ENCODE assay signal across 1 cellular context in the genomic region with DNA sequence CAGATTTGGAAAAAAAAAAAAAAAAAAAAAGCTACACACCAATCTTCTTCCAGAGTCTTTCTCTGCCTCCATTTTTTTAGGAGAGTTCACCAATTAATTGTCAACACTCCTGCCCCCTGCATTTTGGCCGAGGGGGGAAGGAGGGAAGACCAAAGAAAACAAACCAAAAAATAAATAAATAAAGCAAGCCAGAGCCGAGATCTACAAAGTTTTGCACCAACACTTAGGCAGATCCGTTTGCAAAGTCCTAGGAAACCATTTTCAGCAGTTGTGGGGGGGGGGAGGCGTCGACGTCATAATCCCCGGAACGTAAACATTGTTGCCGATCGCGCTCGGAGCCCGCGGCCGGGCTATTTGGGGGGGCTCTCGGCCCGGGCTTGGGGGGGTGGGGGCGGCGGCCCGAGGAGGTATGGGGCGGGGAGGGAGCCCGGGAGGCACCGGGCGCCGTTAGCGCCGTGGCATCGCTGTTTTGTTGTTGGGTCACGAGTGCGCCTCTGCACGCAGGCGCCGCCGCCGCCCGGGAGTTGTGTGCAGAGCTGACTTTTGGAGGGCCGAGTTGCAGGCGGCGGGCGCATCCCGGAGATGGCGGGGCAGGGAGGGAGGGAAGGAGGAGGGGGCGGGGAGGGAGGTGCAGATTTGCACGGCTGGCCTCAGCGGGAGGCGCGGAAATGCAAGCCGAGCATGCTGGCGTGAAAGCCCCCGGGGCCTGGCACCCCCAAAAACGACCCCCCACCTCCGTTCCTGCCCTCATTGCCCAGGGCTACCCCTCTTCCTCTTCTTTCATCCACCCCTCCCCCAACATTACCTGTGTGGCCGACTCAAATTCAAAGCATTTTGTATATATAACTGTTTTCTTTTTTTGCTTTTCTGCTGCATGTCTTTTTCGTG.
TF ChIP-seq lines count a peak whose summit lies in the region.

No MANE protein-coding gene starts in this region.

TF ChIP-seq in K562, 482 proteins besides CTCF, POLR2A, EP300 and RAD21 (continued from another document and continues in another):
- TF ChIP-seq, protein P1, sequence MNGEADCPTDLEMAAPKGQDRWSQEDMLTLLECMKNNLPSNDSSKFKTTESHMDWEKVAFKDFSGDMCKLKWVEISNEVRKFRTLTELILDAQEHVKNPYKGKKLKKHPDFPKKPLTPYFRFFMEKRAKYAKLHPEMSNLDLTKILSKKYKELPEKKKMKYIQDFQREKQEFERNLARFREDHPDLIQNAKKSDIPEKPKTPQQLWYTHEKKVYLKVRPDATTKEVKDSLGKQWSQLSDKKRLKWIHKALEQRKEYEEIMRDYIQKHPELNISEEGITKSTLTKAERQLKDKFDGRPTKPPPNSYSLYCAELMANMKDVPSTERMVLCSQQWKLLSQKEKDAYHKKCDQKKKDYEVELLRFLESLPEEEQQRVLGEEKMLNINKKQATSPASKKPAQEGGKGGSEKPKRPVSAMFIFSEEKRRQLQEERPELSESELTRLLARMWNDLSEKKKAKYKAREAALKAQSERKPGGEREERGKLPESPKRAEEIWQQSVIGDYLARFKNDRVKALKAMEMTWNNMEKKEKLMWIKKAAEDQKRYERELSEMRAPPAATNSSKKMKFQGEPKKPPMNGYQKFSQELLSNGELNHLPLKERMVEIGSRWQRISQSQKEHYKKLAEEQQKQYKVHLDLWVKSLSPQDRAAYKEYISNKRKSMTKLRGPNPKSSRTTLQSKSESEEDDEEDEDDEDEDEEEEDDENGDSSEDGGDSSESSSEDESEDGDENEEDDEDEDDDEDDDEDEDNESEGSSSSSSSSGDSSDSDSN (IDR thresholded peaks at IDR 0.05; ENCODE audit: borderline replicate concordance in 1 of 2, low read depth in 2 of 2, low read length in 2 of 2): 0 out of 4 replicates have a peak, but pooled peaks of 1 of the 2 experiments have one; percentile 6
- TF ChIP-seq ZNF324 (CRISPR knock-in tag; IDR thresholded peaks at IDR 0.05) (no peak), FOXK1 (CRISPR knock-in tag; IDR thresholded peaks at IDR 0.05; ENCODE audit: borderline replicate concordance) (no peak), NR2C1 (IDR thresholded peaks at IDR 0.05) (no peak; the same call in 1 of the 2 replicates), NR2C1 (tag; IDR thresholded peaks at IDR 0.05) (0 out of 2 replicates have a peak, but pooled peaks have one; percentile 10), POLR2AphosphoS2 (IDR thresholded peaks at IDR 0.05; ENCODE audit: low read length) (no peak), TCFL5 (CRISPR knock-in tag; conservative IDR thresholded peaks at IDR 0.05) (no peak), CHD4 (IDR thresholded peaks at IDR 0.05; ENCODE audit: insufficient read depth, insufficient replicate concordance, low read depth, low read length, poor library complexity, severe bottlenecking) (peak; percentile 4), CBX5 (IDR thresholded peaks at IDR 0.05; ENCODE audit: borderline replicate concordance, low read depth) (no peak), ZNF165 (CRISPR knock-in tag; IDR thresholded peaks at IDR 0.05; ENCODE audit: borderline replicate concordance) (no peak), HDAC6 (IDR thresholded peaks at IDR 0.05; ENCODE audit: low read depth, low read length) (no peak), SMC3 (conservative IDR thresholded peaks at IDR 0.05; ENCODE audit: insufficient read depth, low read depth, low read length) (no peak), RERE (CRISPR knock-in tag; IDR thresholded peaks at IDR 0.05; ENCODE audit: borderline replicate concordance) (no peak), SUPT5H (IDR thresholded peaks at IDR 0.05) (peak; percentile 21; the same call in 1 of the 2 replicates), CBX1 (IDR thresholded peaks at IDR 0.05; ENCODE audit: low read depth) (no peak), TBP (optimal IDR thresholded peaks at IDR 0.05; ENCODE audit: low read depth, low read length) (no peak), RAD51 (IDR thresholded peaks at IDR 0.05; ENCODE audit: borderline replicate concordance, low read depth) (no peak), ZNF639 (CRISPR knock-in tag; conservative IDR thresholded peaks at IDR 0.05 in 1 of 2, IDR thresholded peaks at IDR 0.05 in 1 of 2) (peak in 1 of 2 experiments; percentile 93; a peak in 2 of 4 replicates), ZNF239 (CRISPR knock-in tag; IDR thresholded peaks at IDR 0.05) (no peak), GATAD2A (IDR thresholded peaks at IDR 0.05) (peak; percentile 81; the same call in 1 of the 2 replicates), KHSRP (IDR thresholded peaks at IDR 0.05) (no peak), ZEB2 (IDR thresholded peaks at IDR 0.05) (no peak), NFRKB (IDR thresholded peaks at IDR 0.05; ENCODE audit: low read depth) (peak; percentile 94), FOXK2 (conservative IDR thresholded peaks at IDR 0.05 in 1 of 2, IDR thresholded peaks at IDR 0.05 in 1 of 2; ENCODE audit: low read depth in 2 of 2) (peak; percentile 50 to 57; a peak in 3 of 4 replicates), CREM (IDR thresholded peaks at IDR 0.05; ENCODE audit: low read depth) (peak; percentile 93), ZBTB2 (IDR thresholded peaks at IDR 0.05) (no peak), ELF4 (CRISPR knock-in tag; IDR thresholded peaks at IDR 0.05) (no peak), HMG20B (CRISPR knock-in tag; IDR thresholded peaks at IDR 0.05) (no peak), NBN (IDR thresholded peaks at IDR 0.05; ENCODE audit: low read depth) (peak; percentile 42; the same call in 1 of the 2 replicates), AFF1 (IDR thresholded peaks at IDR 0.05; ENCODE audit: low read depth in 1 of 2, partially characterized antibody in 2 of 2) (no peak)
- TF ChIP-seq, protein P2, sequence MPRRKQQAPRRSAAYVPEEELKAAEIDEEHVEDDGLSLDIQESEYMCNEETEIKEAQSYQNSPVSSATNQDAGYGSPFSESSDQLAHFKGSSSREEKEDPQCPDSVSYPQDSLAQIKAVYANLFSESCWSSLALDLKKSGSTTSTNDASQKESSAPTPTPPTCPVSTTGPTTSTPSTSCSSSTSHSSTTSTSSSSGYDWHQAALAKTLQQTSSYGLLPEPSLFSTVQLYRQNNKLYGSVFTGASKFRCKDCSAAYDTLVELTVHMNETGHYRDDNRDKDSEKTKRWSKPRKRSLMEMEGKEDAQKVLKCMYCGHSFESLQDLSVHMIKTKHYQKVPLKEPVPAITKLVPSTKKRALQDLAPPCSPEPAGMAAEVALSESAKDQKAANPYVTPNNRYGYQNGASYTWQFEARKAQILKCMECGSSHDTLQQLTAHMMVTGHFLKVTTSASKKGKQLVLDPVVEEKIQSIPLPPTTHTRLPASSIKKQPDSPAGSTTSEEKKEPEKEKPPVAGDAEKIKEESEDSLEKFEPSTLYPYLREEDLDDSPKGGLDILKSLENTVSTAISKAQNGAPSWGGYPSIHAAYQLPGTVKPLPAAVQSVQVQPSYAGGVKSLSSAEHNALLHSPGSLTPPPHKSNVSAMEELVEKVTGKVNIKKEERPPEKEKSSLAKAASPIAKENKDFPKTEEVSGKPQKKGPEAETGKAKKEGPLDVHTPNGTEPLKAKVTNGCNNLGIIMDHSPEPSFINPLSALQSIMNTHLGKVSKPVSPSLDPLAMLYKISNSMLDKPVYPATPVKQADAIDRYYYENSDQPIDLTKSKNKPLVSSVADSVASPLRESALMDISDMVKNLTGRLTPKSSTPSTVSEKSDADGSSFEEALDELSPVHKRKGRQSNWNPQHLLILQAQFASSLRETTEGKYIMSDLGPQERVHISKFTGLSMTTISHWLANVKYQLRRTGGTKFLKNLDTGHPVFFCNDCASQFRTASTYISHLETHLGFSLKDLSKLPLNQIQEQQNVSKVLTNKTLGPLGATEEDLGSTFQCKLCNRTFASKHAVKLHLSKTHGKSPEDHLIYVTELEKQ (CRISPR knock-in tag; IDR thresholded peaks at IDR 0.05): no peak
- TF ChIP-seq, protein P3, sequence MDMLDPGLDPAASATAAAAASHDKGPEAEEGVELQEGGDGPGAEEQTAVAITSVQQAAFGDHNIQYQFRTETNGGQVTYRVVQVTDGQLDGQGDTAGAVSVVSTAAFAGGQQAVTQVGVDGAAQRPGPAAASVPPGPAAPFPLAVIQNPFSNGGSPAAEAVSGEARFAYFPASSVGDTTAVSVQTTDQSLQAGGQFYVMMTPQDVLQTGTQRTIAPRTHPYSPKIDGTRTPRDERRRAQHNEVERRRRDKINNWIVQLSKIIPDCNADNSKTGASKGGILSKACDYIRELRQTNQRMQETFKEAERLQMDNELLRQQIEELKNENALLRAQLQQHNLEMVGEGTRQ (CRISPR knock-in tag; IDR thresholded peaks at IDR 0.05): peak; percentile 51; the same call in 1 of the 2 replicates
- TF ChIP-seq, protein P4, sequence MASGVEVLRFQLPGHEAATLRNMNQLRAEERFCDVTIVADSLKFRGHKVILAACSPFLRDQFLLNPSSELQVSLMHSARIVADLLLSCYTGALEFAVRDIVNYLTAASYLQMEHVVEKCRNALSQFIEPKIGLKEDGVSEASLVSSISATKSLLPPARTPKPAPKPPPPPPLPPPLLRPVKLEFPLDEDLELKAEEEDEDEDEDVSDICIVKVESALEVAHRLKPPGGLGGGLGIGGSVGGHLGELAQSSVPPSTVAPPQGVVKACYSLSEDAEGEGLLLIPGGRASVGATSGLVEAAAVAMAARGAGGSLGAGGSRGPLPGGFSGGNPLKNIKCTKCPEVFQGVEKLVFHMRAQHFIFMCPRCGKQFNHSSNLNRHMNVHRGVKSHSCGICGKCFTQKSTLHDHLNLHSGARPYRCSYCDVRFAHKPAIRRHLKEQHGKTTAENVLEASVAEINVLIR (CRISPR knock-in tag; IDR thresholded peaks at IDR 0.05): peak; percentile 64; the same call in 1 of the 2 replicates
